14 cellular contexts compared by ENCODE assay signal in genomic region chr17:12744298-12744697, GRCh38. TPM values are rescaled to one million over a fixed set of nuclear protein-coding genes. Genes with fewer than 3 reads are reported as not detected.
DNase-seq lines count a peak whose midpoint lies in the region; ATAC-seq, FAIRE-seq and TF ChIP-seq lines count a peak whose summit lies in the region.
"Had no signal": no experiment of that assay in that cellular context is flagged by ENCODE, and none has a peak within 500 bp of the region (broad histone marks: within the 10 kb centered on the region; RNA-seq: fewer than 3 reads in every experiment).

No MANE protein-coding gene starts in this region.

- no peak for TF ChIP-seq CTCF in esophagus muscularis mucosa (IDR thresholded peaks at IDR 0.05)
- TF ChIP-seq CTCF in keratinocyte (optimal IDR thresholded peaks at IDR 0.05 in 1 of 3, IDR thresholded peaks at IDR 0.05 in 1 of 3, conservative IDR thresholded peaks at IDR 0.05 in 1 of 3; ENCODE audit: extremely low read depth in 1 of 3, insufficient read depth in 2 of 3, low read length in 3 of 3), result no peak

- peak overlapping the region; percentile 12 for H2AFZ ChIP-seq in keratinocyte (ENCODE audit: control insufficient read depth, low read length)

- no peaks in the 10 kb centered on the region for H3K79me2 ChIP-seq in keratinocyte (ENCODE audit: control insufficient read depth, insufficient read depth, low read length)

- no peak overlapping the region for H3K4me3 ChIP-seq in esophagus muscularis mucosa
- H3K4me3 ChIP-seq in keratinocyte (ENCODE audit: control insufficient read depth in 2 of 3, extremely low read depth in 1 of 3, insufficient read depth in 2 of 3, low read depth in 1 of 3, low read length in 3 of 3), result no peak overlapping the region
- H3K4me3 ChIP-seq: right lobe of liver had no signal

- no peak overlapping the region for H3K9ac ChIP-seq in keratinocyte (ENCODE audit: control insufficient read depth, extremely low read depth, insufficient read depth, low read length)

- H3K4me2 ChIP-seq in keratinocyte (ENCODE audit: control insufficient read depth, extremely low read depth, insufficient read depth, low read depth, low read length), result peak overlapping the region; percentile 28

- H3K9me1 ChIP-seq in keratinocyte (ENCODE audit: control insufficient read depth, extremely low read depth, insufficient read depth, low read length), result no peaks in the 10 kb centered on the region

- H3K4me1 ChIP-seq in esophagus muscularis mucosa (peaks cover 14 to 35% (median 25%) of the 10 kb centered on the region in 4 donors), keratinocyte (ENCODE audit: control insufficient read depth, extremely low read depth, insufficient read depth, low read length) (peaks cover 22% of the 10 kb centered on the region)

- ATAC-seq in HG02870 (IDR thresholded peaks at IDR 0.05; ENCODE audit: unreplicated experiment), result no peak

- no peaks in the 10 kb centered on the region for H3K27me3 ChIP-seq in esophagus muscularis mucosa
- H3K27me3 ChIP-seq in keratinocyte (ENCODE audit: control insufficient read depth, extremely low read depth, insufficient read depth, low read length), result no peaks in the 10 kb centered on the region
- H3K27me3 ChIP-seq: right lobe of liver had no signal

- FAIRE-seq in keratinocyte (lab: Jason Lieb, UNC), result peak; percentile 86
- no peak for FAIRE-seq in urothelium cell line (lab: Jason Lieb, UNC)

- H3K27ac ChIP-seq in esophagus muscularis mucosa (replicated peaks in 1 of 4) (peak overlapping the region; percentile 10 to 48 (median 39)), keratinocyte (ENCODE audit: control insufficient read depth, insufficient read depth, low read length) (no peak overlapping the region)
- H3K27ac ChIP-seq: right lobe of liver had no signal

- no peak for TF ChIP-seq EP300 in esophagus muscularis mucosa (IDR thresholded peaks at IDR 0.05)

- no peaks in the 10 kb centered on the region for H4K20me1 ChIP-seq in keratinocyte (ENCODE audit: control insufficient read depth, extremely low read depth, insufficient read depth, low read length)

- 56% methylated on average over 1 of the region's 5 CpGs for WGBS in esophagus muscularis mucosa

- peaks cover 0 to 43% (median 14%) of the 10 kb centered on the region in 4 donors for H3K36me3 ChIP-seq in esophagus muscularis mucosa
- no peaks in the 10 kb centered on the region for H3K36me3 ChIP-seq in keratinocyte (ENCODE audit: control insufficient read depth in 2 of 2, extremely low read depth in 1 of 2, insufficient read depth in 2 of 2, low read length in 2 of 2)
- H3K36me3 ChIP-seq: right lobe of liver had no signal

- dilution Hi-C loops in keratinocyte (cut with MboI; ENCODE audit: extremely low pct_ligation_motif_present, low sequenced_read_pairs), result no loop called here

- no peaks in the 10 kb centered on the region for H3K9me3 ChIP-seq in esophagus muscularis mucosa
- H3K9me3 ChIP-seq in keratinocyte (ENCODE audit: control insufficient read depth, low read depth, low read length), result no peaks in the 10 kb centered on the region
- H3K9me3 ChIP-seq: right lobe of liver had no signal

- DNase-seq in NCI-H226 (peak; percentile 85), esophagus muscularis mucosa (ENCODE audit: extremely low spot score) (no peak), keratinocyte (ENCODE audit: low read depth, low spot score) (no peak), urothelium cell line (ENCODE audit: low spot score) (peak; percentile 16), NCI-H2171 (lab: John Stamatoyannopoulos, UW) (no peak), MV-4-11 (lab: John Stamatoyannopoulos, UW) (no peak)
- DNase-seq: activated naive CD4-positive, alpha-beta T cell; effector CD8-positive, alpha-beta T cell; NCI-H1417; right lobe of liver; SIG-M5; substantia nigra; T-helper 2 cell had no signal

- no peak for TF ChIP-seq POLR2A in esophagus muscularis mucosa (IDR thresholded peaks at IDR 0.05; ENCODE audit: low read depth)

- intact Hi-C loops in esophagus muscularis mucosa (cut with DNase I), result loop anchor here (5.0 to 10.0 kb wide), 4 partner anchors 77 to 569 kb away; partner anchors contain the start of gene MYOCD

RNA-seq across cellular contexts. Expression of gene ARHGAP44, which starts 45.0 kb away (rescaled TPM):
- 1 to 10 TPM; 3.5 to 7.8 (median 5.8) TPM for total RNA-seq in esophagus muscularis mucosa
- polyA plus RNA-seq in keratinocyte, result 1.9 to 2.2 TPM (median 2.2 TPM) in 3 replicates
- polyA plus RNA-seq in keratinocyte (2011; ENCODE audit: low read depth), result 0.97 TPM
- polyA plus RNA-seq in keratinocyte (2011; cell fraction: cytosol; rRNA removed), result 2.9 and 3.1 TPM in 2 replicates
- 3.4 and 4.8 TPM in 2 replicates for polyA plus RNA-seq in keratinocyte (2011; cell fraction: nucleus; rRNA removed)
- polyA plus RNA-seq in keratinocyte (2012; ENCODE audit: low replicate concordance), result 1.0 and 2.5 TPM in 2 replicates
- polyA minus RNA-seq in keratinocyte, result 2.0 to 6.9 TPM (median 3.1 TPM) in 3 replicates
- 1.7 TPM for polyA minus RNA-seq in keratinocyte (2011; cell fraction: cytosol; rRNA and poly(A)+ RNA removed)
- 3.5 and 5.6 TPM in 2 replicates for polyA minus RNA-seq in keratinocyte (2011; cell fraction: nucleus; rRNA and poly(A)+ RNA removed)

Comparison
In these comparisons a context has a peak if more than half of its experiments do, and no peak if none do; other contexts are left out.
1. DNase-seq: peak in NCI-H226 (single experiment) and urothelium cell line (single experiment); none in esophagus muscularis mucosa (single experiment), keratinocyte (single experiment), NCI-H2171 (single experiment) and MV-4-11 (single experiment).